10 cellular contexts compared by ENCODE assay signal in the genomic region with DNA sequence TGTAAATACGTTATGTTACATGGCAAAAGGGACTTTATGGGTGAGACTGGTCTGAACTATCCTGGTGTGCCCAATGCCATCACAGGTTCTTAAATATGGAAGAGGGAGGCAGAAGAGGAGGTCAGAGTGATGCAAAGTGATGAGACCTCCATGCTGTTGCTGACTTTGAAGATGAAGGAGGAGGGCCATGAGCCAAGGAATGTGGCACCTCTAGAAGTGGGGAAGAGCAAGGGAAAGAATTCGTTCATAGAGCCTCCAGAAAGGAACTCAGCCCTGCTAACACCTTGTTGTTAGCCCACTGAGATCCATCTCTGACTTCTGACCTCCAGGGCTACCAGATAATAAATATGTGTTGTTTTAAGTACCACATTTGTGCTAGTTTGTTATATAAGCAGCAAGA.
"Had no signal": no experiment of that assay in that cellular context is flagged by ENCODE, and none has a peak within 500 bp of the region (broad histone marks: within the 10 kb centered on the region; RNA-seq: fewer than 3 reads in every experiment).

No MANE protein-coding gene starts in this region.

- H3K9me3 Mint-ChIP-seq: GM23338 had no signal

- H3K9ac ChIP-seq: GM23248 had no signal

- H3K4me3 Mint-ChIP-seq: GM23338, H9, HFFc6 had no signal

- H3K27ac Mint-ChIP-seq: GM23338, H9, HFFc6 had no signal

- H3K9me3 ChIP-seq: HAP-1 had no signal

- H3K27ac ChIP-seq: GM23248 had no signal

- ATAC-seq: GM23338, HCT116 had no signal

- DNase-seq: GM23248, GOT3, H7, H9, HCEC 1CT, HFFc6 had no signal

- FAIRE-seq: H54 had no signal

- H2AFZ ChIP-seq: GM23248 had no signal

- H3K36me3 ChIP-seq: HAP-1 had no signal

- H3K4me1 ChIP-seq: HAP-1 had no signal

- H3K4me2 ChIP-seq: GM23338 had no signal

- H3K4me3 ChIP-seq: GM23248, GM23338, HAP-1 had no signal
